ENCODE assay signal across 15 cellular contexts in genomic region chr4:75629239-75629638, GRCh38. TPM values are rescaled to one million over a fixed set of nuclear protein-coding genes. Genes with fewer than 3 reads are reported as not detected.
A peak's percentile ranks its signal among the peaks of the same experiment; 100 is the strongest.
DNase-seq lines count a peak whose midpoint lies in the region; ATAC-seq and TF ChIP-seq lines count a peak whose summit lies in the region.
"Had no signal": no experiment of that assay in that cellular context is flagged by ENCODE, and none has a peak within 500 bp of the region (broad histone marks: within the 10 kb centered on the region; RNA-seq: fewer than 3 reads in every experiment).

No MANE protein-coding gene starts in this region.

- peaks cover 0 to 5% of the 10 kb centered on the region in 2 experiments; a peak in 1 of 4 replicates for H3K4me1 ChIP-seq in SK-N-SH (ENCODE audit: control insufficient read depth in 1 of 2, insufficient read depth in 2 of 2, low read depth in 1 of 2, low read length in 1 of 2)
- H3K4me1 ChIP-seq in H9 (ENCODE audit: insufficient read depth, low read length): 0 out of 2 replicates have a peak, but pooled peaks cover 2% of the 10 kb centered on the region

- H3K14ac ChIP-seq in H9 (ENCODE audit: insufficient read depth, low read length): no peak overlapping the region

- H3K23ac ChIP-seq in H9 (ENCODE audit: insufficient read length, low read depth, low read length): no peak overlapping the region

- no peak overlapping the region for H4K5ac ChIP-seq in H9 (ENCODE audit: insufficient read length, low read depth, low read length)

- peaks cover 11% of the 10 kb centered on the region for H3F3A ChIP-seq in SK-N-SH (replicated peaks; ENCODE audit: insufficient read depth)

- WGBS in SK-N-SH (ENCODE audit: low lambda C conversion rate): 80% methylated on average over 2 of the region's 2 CpGs
- WGBS in H9 (ENCODE audit: extremely low coverage, insufficient read length, low lambda C conversion rate): no CpG with 5 or more reads among the region's 2 CpGs

- no peak overlapping the region for H4K91ac ChIP-seq in H9 (ENCODE audit: insufficient read length, low read depth, low read length)

- H3K4me3 Mint-ChIP-seq in H9 (peak overlapping the region; percentile 18 to 39; a peak in 3 of 5 replicates), glutamatergic neuron (ENCODE audit: unreplicated experiment) (peak overlapping the region; percentile 25)

- no peak overlapping the region for H4K8ac ChIP-seq in H9 (replicated peaks; ENCODE audit: insufficient read length, low read depth, low read length)

- H3K27ac Mint-ChIP-seq in H9 (no peak overlapping the region), glutamatergic neuron (ENCODE audit: unreplicated experiment) (no peak overlapping the region)

- no peaks in the 10 kb centered on the region for H3K79me2 ChIP-seq in SK-N-SH (ENCODE audit: insufficient read depth)
- no peaks in the 10 kb centered on the region for H3K79me2 ChIP-seq in H9 (ENCODE audit: insufficient read depth, low read length)

- H3K9ac ChIP-seq in SK-N-SH: no peak overlapping the region
- no peak overlapping the region for H3K9ac ChIP-seq in H9 (ENCODE audit: extremely low read depth, insufficient read length, low read length)

- no peak for ATAC-seq in SK-N-SH treated with all-trans-retinoic acid at 6 μM for 48 hours
- no peak for ATAC-seq in HG02840 (IDR thresholded peaks at IDR 0.05; ENCODE audit: low FRiP score, unreplicated experiment)
- ATAC-seq in GM21381 (IDR thresholded peaks at IDR 0.05; ENCODE audit: unreplicated experiment): no peak

- no peak overlapping the region for H2BK20ac ChIP-seq in H9 (ENCODE audit: low read depth, low read length, poor library complexity, severe bottlenecking)

- H3K36me3 Mint-ChIP-seq in H9 (ENCODE audit: insufficient read depth in 1 of 3, low read depth in 3 of 3): no peaks in the 10 kb centered on the region
- H3K36me3 Mint-ChIP-seq in glutamatergic neuron (ENCODE audit: unreplicated experiment): no peaks in the 10 kb centered on the region

- H3K4me1 Mint-ChIP-seq in H9: peaks cover 4 to 5% of the 10 kb centered on the region in 2 experiments
- H3K4me1 Mint-ChIP-seq in glutamatergic neuron (ENCODE audit: low read depth, unreplicated experiment): no peaks in the 10 kb centered on the region

- H3K27me3 Mint-ChIP-seq in H9 (ENCODE audit: low read depth): peaks cover 9% of the 10 kb centered on the region
- no peaks in the 10 kb centered on the region for H3K27me3 Mint-ChIP-seq in glutamatergic neuron (ENCODE audit: unreplicated experiment)
- H3K27me3 Mint-ChIP-seq: central memory CD8-positive, alpha-beta T cell had no signal

- no peak overlapping the region for H3T11ph ChIP-seq in H9 (ENCODE audit: low read length)

- no peak overlapping the region for H2BK5ac ChIP-seq in H9 (ENCODE audit: insufficient read length, low read length)

- peaks cover 7% of the 10 kb centered on the region for H3K23me2 ChIP-seq in H9 (ENCODE audit: insufficient read length, low read depth, low read length, poor library complexity, severe bottlenecking)

- no peak overlapping the region for H3K56ac ChIP-seq in H9 (ENCODE audit: insufficient read length, low read depth, low read length)

- CTCF ChIA-PET in SK-N-SH (lab: Yijun Ruan, JAX): interaction anchor here (1.1 to 1.9 kb wide), 2 partner anchors 95 to 117 kb away, joined by 3 to 10 read pairs; partner anchors contain the start of gene USO1

- H3K9me2 ChIP-seq in SK-N-SH: no peaks in the 10 kb centered on the region

- H2AFZ ChIP-seq in SK-N-SH (ENCODE audit: low read depth): no peak overlapping the region
- no peak overlapping the region for H2AFZ ChIP-seq in H9 (ENCODE audit: low read length)

- H3K27me3 ChIP-seq in SK-N-SH (ENCODE audit: insufficient read depth) (no peaks in the 10 kb centered on the region), H9 (ENCODE audit: insufficient read depth, low read length) (no peaks in the 10 kb centered on the region)
- H3K27me3 ChIP-seq: suprapubic skin had no signal

- TF ChIP-seq RAD21 in SK-N-SH (IDR thresholded peaks at IDR 0.05; ENCODE audit: low read length): no peak

- POLR2A ChIA-PET in SK-N-SH (lab: Yijun Ruan, JAX): no interaction called here

- H4K20me1 ChIP-seq in SK-N-SH (ENCODE audit: insufficient read depth) (no peaks in the 10 kb centered on the region), H9 (ENCODE audit: control insufficient read depth, insufficient read depth, insufficient read length) (no peaks in the 10 kb centered on the region)

- H2AK5ac ChIP-seq in H9 (ENCODE audit: insufficient read length, low read length): no peak overlapping the region

- no peaks in the 10 kb centered on the region for H3K9me3 ChIP-seq in SK-N-SH
- no peaks in the 10 kb centered on the region for H3K9me3 ChIP-seq in H9 (ENCODE audit: control insufficient read depth, low read depth, low read length)
- H3K9me3 ChIP-seq: suprapubic skin had no signal

- no peak overlapping the region for H2BK15ac ChIP-seq in H9 (ENCODE audit: low read depth, low read length)

- TF ChIP-seq EP300 in SK-N-SH (IDR thresholded peaks at IDR 0.05; ENCODE audit: borderline replicate concordance in 1 of 2, low read depth in 1 of 2, low read length in 1 of 2): no peak

- no peak for DNase-seq in SK-N-SH
- DNase-seq in H9: no peak
- DNase-seq in glutamatergic neuron: no peak
- DNase-seq in pons (ENCODE audit: low spot score): peak; percentile 20
- DNase-seq in SIG-M5 treated with dmso at 0.1 percent for 504 hours (lab: John Stamatoyannopoulos, UW; ENCODE audit: unreplicated experiment): no peak
- DNase-seq: activated naive CD4-positive, alpha-beta T cell treated with anti-CD3 and anti-CD28 coated beads, Interleukin-2, amount 50 U/mL, for 16 hours; DMS153; KBM-7; left cardiac atrium; NCI-H1694 had no signal

- peak overlapping the region; percentile 91; the same call in 1 of the 2 replicates for H3K4me2 ChIP-seq in SK-N-SH
- no peak overlapping the region for H3K4me2 ChIP-seq in H9 (ENCODE audit: insufficient read depth, insufficient read length, low read length)

- no peak overlapping the region for H3K4me3 ChIP-seq in SK-N-SH (ENCODE audit: low read depth in 2 of 2, low read length in 1 of 2)

- H3K27ac ChIP-seq in SK-N-SH (ENCODE audit: low read depth in 2 of 2, low read length in 1 of 2) (no peak overlapping the region), H9 (ENCODE audit: insufficient read length, low read depth, low read length) (no peak overlapping the region)
- H3K27ac ChIP-seq: suprapubic skin had no signal

- H3K4ac ChIP-seq in H9 (ENCODE audit: low read depth, low read length): no peak overlapping the region

- no peak overlapping the region for H2BK12ac ChIP-seq in H9 (ENCODE audit: insufficient read length, low read depth, low read length)

- H2BK120ac ChIP-seq in H9 (ENCODE audit: low read depth, low read length, poor library complexity, severe bottlenecking): no peak overlapping the region

- no peak overlapping the region for H3K18ac ChIP-seq in H9 (ENCODE audit: insufficient read length, low read depth, low read length)

- H3K36me3 ChIP-seq in SK-N-SH (replicated peaks in 1 of 2; ENCODE audit: control insufficient read depth in 1 of 2, insufficient read depth in 2 of 2, low read length in 1 of 2): no peaks in the 10 kb centered on the region
- H3K36me3 ChIP-seq: suprapubic skin had no signal

- TF ChIP-seq CTCF in SK-N-SH (IDR thresholded peaks at IDR 0.05) (no peak), H9 (conservative IDR thresholded peaks at IDR 0.05) (no peak), glutamatergic neuron (IDR thresholded peaks at IDR 0.05; ENCODE audit: partially characterized antibody, unreplicated experiment) (no peak)

- H3K79me1 ChIP-seq in H9 (ENCODE audit: insufficient read depth, low read depth, low read length, poor library complexity, severe bottlenecking): no peaks in the 10 kb centered on the region

- H3K9me3 Mint-ChIP-seq in H9 (no peaks in the 10 kb centered on the region), glutamatergic neuron (ENCODE audit: unreplicated experiment) (no peaks in the 10 kb centered on the region)
- H3K9me3 Mint-ChIP-seq: central memory CD8-positive, alpha-beta T cell had no signal

TF ChIP-seq in SK-N-SH, 30 proteins besides CTCF, POLR2A, EP300 and RAD21 (continues in another document):
- TF ChIP-seq TAF1 (IDR thresholded peaks at IDR 0.05; ENCODE audit: borderline replicate concordance, low read depth, low read length): no peak
- TF ChIP-seq NRF1 (IDR thresholded peaks at IDR 0.05; ENCODE audit: low read depth, low read length): no peak
- no peak for TF ChIP-seq RXRA (IDR thresholded peaks at IDR 0.05; ENCODE audit: borderline replicate concordance, low read depth)

TF ChIP-seq in SK-N-SH treated with all-trans-retinoic acid at 6 μM for 48 hours, 23 proteins besides CTCF, POLR2A, EP300 and RAD21 (continues in another document):
- TF ChIP-seq BACH2 (CRISPR knock-in tag; IDR thresholded peaks at IDR 0.05; ENCODE audit: borderline replicate concordance): no peak
- TF ChIP-seq ARNTL (CRISPR knock-in tag; IDR thresholded peaks at IDR 0.05; ENCODE audit: borderline replicate concordance, low read depth): no peak
- TF ChIP-seq ISL1 (CRISPR knock-in tag; IDR thresholded peaks at IDR 0.05): no peak

RNA-seq across cellular contexts. Expression of gene CDKL2, which starts 1.1 kb away (rescaled TPM):
- 0.41 and 0.58 TPM in 2 replicates for polyA plus RNA-seq in SK-N-SH (2012; rRNA removed)
- 0.58 and 0.94 TPM in 2 replicates for polyA plus RNA-seq in SK-N-SH (2012; cell fraction: cytosol; rRNA removed)
- polyA plus RNA-seq in SK-N-SH (2012; cell fraction: nucleus; rRNA removed): 1.5 and 2.3 TPM in 2 replicates
- total RNA-seq in H9 (2021) (1.5 and 1.8 TPM in 2 replicates), glutamatergic neuron (ENCODE audit: unreplicated experiment) (1.6 TPM)

RNA-seq across cellular contexts. Expression of gene G3BP2, which starts 44.0 kb away (rescaled TPM):
- polyA plus RNA-seq in SK-N-SH (2012; rRNA removed): 35.9 and 50.1 TPM in 2 replicates
- polyA plus RNA-seq in SK-N-SH (2012; cell fraction: cytosol; rRNA removed): 61.6 and 66.2 TPM in 2 replicates
- polyA plus RNA-seq in SK-N-SH (2012; cell fraction: nucleus; rRNA removed): 16.0 and 32.9 TPM in 2 replicates
- total RNA-seq in H9 (2021): 405 and 412 TPM in 2 replicates
- total RNA-seq in glutamatergic neuron (ENCODE audit: unreplicated experiment): 245 TPM
